Comparison of ENCODE assay signal across 1 cellular context in the genomic region with DNA sequence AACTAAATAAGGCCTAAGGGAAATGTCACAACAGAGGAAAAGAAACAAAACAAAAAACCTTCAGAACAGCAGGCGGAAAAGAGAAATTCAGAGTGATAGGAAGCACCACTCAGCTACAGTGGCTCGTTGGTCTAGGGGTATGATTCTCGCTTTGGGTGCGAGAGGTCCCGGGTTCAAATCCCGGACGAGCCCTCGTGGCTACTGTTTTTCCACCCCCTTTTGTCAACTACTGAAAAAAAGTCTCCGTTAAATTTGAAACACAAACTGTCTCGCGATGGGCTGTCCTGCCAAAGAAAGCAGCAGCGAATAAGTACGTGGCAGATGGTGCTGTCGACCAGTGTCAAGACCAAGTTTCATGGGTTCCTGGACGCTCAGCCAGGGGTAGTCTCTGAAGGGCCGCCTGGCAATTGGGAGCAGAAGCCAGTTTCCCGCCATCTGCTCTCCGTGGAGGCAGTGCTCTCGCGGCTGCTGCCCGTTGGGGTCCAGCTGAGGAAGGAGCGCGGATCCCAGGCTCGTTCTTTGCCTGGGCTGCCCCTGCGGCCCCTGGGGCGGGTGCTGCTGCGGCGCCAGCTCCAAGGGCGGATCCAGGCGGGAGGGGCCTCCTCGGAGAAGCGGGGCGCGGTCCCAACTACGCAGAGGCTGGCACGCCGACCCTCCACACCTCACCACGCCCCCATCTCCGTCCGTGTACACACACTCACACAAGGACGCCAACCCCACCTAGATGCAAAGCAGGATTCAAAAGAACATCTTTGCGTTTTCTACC.
TF ChIP-seq lines count a peak whose summit lies in the region.

A gene with protein sequence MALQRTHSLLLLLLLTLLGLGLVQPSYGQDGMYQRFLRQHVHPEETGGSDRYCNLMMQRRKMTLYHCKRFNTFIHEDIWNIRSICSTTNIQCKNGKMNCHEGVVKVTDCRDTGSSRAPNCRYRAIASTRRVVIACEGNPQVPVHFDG (plus strand): TSS at position 665 of the 766 bp plus-strand sequence. CDS start 14,812 bp downstream, outside the sequence.

TF ChIP-seq in K562, 482 proteins besides CTCF, POLR2A, EP300 and RAD21 (continued from another document and continues in another):
- TF ChIP-seq, protein P1, sequence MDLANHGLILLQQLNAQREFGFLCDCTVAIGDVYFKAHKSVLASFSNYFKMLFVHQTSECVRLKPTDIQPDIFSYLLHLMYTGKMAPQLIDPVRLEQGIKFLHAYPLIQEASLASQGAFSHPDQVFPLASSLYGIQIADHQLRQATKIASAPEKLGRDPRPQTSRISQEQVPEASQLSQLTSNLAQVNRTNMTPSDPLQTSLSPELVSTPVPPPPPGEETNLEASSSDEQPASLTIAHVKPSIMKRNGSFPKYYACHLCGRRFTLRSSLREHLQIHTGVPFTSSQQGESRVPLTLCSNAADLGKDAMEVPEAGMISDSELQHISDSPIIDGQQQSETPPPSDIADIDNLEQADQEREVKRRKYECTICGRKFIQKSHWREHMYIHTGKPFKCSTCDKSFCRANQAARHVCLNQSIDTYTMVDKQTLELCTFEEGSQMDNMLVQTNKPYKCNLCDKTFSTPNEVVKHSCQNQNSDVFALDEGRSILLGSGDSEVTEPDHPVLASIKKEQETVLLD (IDR thresholded peaks at IDR 0.05), result peak; percentile 13; the same call in 1 of the 2 replicates
- TF ChIP-seq XRCC5 (IDR thresholded peaks at IDR 0.05; ENCODE audit: low read depth, low read length) (0 out of 2 replicates have a peak, but pooled peaks have one; percentile 34), CEBPB (tag; IDR thresholded peaks at IDR 0.05) (no peak), POLR2G (IDR thresholded peaks at IDR 0.05; ENCODE audit: low read depth, low read length) (peak; percentile 63), NR2C1 (IDR thresholded peaks at IDR 0.05) (no peak), NR2C1 (tag; IDR thresholded peaks at IDR 0.05) (no peak), GTF2F1 (IDR thresholded peaks at IDR 0.05; ENCODE audit: low read depth, low read length) (no peak), POLR2H (tag; IDR thresholded peaks at IDR 0.05; ENCODE audit: low read depth) (peak; percentile 99), MED1 (CRISPR knock-in tag; IDR thresholded peaks at IDR 0.05; ENCODE audit: borderline replicate concordance) (no peak), FOXK2 (conservative IDR thresholded peaks at IDR 0.05 in 1 of 2, IDR thresholded peaks at IDR 0.05 in 1 of 2; ENCODE audit: low read depth in 2 of 2) (peak in 1 of 2 experiments; percentile 75; a peak in 2 of 4 replicates), ZSCAN29 (IDR thresholded peaks at IDR 0.05) (no peak), RCOR1 (IDR thresholded peaks at IDR 0.05; ENCODE audit: borderline replicate concordance in 1 of 2, low read depth in 2 of 2, low read length in 2 of 2) (0 out of 4 replicates have a peak, but pooled peaks of 1 of the 2 experiments have one; percentile 15), ETV1 (tag; conservative IDR thresholded peaks at IDR 0.05; ENCODE audit: low read depth) (peak; percentile 24; the same call in 1 of the 2 replicates), KDM1A (IDR thresholded peaks at IDR 0.05) (no peak), ZNF124 (CRISPR knock-in tag; IDR thresholded peaks at IDR 0.05) (no peak), POLR3G (IDR thresholded peaks at IDR 0.05; ENCODE audit: extremely low read depth, insufficient read length, insufficient replicate concordance) (peak; percentile 42), BRD9 (IDR thresholded peaks at IDR 0.05; ENCODE audit: low read depth, partially characterized antibody) (peak; percentile 96), ZNF347 (CRISPR knock-in tag; IDR thresholded peaks at IDR 0.05; ENCODE audit: low read depth) (no peak), FOXK1 (CRISPR knock-in tag; IDR thresholded peaks at IDR 0.05; ENCODE audit: borderline replicate concordance) (no peak)
- TF ChIP-seq, protein P2, sequence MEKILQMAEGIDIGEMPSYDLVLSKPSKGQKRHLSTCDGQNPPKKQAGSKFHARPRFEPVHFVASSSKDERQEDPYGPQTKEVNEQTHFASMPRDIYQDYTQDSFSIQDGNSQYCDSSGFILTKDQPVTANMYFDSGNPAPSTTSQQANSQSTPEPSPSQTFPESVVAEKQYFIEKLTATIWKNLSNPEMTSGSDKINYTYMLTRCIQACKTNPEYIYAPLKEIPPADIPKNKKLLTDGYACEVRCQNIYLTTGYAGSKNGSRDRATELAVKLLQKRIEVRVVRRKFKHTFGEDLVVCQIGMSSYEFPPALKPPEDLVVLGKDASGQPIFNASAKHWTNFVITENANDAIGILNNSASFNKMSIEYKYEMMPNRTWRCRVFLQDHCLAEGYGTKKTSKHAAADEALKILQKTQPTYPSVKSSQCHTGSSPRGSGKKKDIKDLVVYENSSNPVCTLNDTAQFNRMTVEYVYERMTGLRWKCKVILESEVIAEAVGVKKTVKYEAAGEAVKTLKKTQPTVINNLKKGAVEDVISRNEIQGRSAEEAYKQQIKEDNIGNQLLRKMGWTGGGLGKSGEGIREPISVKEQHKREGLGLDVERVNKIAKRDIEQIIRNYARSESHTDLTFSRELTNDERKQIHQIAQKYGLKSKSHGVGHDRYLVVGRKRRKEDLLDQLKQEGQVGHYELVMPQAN (IDR thresholded peaks at IDR 0.05; ENCODE audit: borderline replicate concordance), result no peak
- TF ChIP-seq, protein P3, sequence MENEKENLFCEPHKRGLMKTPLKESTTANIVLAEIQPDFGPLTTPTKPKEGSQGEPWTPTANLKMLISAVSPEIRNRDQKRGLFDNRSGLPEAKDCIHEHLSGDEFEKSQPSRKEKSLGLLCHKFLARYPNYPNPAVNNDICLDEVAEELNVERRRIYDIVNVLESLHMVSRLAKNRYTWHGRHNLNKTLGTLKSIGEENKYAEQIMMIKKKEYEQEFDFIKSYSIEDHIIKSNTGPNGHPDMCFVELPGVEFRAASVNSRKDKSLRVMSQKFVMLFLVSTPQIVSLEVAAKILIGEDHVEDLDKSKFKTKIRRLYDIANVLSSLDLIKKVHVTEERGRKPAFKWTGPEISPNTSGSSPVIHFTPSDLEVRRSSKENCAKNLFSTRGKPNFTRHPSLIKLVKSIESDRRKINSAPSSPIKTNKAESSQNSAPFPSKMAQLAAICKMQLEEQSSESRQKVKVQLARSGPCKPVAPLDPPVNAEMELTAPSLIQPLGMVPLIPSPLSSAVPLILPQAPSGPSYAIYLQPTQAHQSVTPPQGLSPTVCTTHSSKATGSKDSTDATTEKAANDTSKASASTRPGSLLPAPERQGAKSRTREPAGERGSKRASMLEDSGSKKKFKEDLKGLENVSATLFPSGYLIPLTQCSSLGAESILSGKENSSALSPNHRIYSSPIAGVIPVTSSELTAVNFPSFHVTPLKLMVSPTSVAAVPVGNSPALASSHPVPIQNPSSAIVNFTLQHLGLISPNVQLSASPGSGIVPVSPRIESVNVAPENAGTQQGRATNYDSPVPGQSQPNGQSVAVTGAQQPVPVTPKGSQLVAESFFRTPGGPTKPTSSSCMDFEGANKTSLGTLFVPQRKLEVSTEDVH (IDR thresholded peaks at IDR 0.05; ENCODE audit: low read depth, partially characterized antibody), result peak; percentile 82
- TF ChIP-seq, protein P4, sequence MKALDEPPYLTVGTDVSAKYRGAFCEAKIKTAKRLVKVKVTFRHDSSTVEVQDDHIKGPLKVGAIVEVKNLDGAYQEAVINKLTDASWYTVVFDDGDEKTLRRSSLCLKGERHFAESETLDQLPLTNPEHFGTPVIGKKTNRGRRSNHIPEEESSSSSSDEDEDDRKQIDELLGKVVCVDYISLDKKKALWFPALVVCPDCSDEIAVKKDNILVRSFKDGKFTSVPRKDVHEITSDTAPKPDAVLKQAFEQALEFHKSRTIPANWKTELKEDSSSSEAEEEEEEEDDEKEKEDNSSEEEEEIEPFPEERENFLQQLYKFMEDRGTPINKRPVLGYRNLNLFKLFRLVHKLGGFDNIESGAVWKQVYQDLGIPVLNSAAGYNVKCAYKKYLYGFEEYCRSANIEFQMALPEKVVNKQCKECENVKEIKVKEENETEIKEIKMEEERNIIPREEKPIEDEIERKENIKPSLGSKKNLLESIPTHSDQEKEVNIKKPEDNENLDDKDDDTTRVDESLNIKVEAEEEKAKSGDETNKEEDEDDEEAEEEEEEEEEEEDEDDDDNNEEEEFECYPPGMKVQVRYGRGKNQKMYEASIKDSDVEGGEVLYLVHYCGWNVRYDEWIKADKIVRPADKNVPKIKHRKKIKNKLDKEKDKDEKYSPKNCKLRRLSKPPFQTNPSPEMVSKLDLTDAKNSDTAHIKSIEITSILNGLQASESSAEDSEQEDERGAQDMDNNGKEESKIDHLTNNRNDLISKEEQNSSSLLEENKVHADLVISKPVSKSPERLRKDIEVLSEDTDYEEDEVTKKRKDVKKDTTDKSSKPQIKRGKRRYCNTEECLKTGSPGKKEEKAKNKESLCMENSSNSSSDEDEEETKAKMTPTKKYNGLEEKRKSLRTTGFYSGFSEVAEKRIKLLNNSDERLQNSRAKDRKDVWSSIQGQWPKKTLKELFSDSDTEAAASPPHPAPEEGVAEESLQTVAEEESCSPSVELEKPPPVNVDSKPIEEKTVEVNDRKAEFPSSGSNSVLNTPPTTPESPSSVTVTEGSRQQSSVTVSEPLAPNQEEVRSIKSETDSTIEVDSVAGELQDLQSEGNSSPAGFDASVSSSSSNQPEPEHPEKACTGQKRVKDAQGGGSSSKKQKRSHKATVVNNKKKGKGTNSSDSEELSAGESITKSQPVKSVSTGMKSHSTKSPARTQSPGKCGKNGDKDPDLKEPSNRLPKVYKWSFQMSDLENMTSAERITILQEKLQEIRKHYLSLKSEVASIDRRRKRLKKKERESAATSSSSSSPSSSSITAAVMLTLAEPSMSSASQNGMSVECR (CRISPR knock-in tag; IDR thresholded peaks at IDR 0.05), result 0 out of 2 replicates have a peak, but pooled peaks have one; percentile 32
- TF ChIP-seq, protein P5, sequence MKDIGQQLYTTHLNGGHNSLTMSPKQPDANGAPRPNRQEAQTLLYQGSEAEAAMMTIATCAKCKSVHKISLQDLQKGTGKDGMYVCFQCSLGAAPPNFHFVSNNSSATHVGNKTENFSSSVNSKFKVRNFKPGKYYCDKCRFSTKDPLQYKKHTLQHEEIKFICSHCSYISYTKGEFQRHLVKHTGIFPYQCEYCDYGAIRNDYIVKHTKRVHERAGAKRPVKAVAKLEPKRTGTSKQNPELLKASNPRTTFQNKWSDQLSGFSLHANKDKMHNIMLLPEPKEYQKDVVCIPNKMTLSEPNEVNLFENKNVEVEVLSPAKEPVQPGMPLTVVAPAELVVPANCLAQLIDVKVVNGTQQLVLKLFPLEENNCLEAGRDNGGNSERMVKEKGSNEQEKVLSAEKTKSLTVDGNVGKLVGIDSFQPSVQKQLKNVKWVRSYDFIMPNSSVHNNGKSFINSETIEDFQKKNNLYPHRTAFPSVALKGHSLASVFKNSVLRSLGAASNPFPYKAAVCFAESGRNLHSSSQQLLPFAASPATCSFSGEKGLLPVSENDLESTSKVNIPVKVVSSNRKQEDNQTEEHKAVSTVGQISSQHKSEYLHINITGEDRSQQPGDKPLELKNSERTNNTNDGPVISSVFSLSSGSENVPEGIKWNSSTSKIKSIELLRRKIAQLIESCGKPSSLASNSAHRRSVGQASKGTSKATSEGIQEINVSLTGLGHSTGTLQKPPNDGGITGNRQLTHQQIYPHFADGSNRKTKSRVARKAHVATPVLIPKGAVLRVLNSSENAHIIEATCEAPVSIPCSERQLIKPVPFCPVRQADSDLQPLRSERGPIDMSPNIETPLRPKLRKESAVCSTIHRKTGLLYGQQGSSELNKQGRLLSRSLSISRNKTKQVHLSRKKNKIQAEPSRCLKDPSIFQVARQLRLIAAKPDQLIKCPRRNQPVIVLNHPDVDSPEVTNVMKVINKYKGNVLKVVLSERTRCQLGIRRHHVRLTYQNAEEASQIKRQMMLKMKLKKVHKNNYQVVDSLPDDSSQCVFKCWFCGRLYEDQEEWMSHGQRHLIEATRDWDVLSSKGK (CRISPR knock-in tag; IDR thresholded peaks at IDR 0.05), result no peak
- TF ChIP-seq, protein P6, sequence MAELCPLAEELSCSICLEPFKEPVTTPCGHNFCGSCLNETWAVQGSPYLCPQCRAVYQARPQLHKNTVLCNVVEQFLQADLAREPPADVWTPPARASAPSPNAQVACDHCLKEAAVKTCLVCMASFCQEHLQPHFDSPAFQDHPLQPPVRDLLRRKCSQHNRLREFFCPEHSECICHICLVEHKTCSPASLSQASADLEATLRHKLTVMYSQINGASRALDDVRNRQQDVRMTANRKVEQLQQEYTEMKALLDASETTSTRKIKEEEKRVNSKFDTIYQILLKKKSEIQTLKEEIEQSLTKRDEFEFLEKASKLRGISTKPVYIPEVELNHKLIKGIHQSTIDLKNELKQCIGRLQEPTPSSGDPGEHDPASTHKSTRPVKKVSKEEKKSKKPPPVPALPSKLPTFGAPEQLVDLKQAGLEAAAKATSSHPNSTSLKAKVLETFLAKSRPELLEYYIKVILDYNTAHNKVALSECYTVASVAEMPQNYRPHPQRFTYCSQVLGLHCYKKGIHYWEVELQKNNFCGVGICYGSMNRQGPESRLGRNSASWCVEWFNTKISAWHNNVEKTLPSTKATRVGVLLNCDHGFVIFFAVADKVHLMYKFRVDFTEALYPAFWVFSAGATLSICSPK (IDR thresholded peaks at IDR 0.05; ENCODE audit: borderline replicate concordance), result no peak
- TF ChIP-seq, protein P7, sequence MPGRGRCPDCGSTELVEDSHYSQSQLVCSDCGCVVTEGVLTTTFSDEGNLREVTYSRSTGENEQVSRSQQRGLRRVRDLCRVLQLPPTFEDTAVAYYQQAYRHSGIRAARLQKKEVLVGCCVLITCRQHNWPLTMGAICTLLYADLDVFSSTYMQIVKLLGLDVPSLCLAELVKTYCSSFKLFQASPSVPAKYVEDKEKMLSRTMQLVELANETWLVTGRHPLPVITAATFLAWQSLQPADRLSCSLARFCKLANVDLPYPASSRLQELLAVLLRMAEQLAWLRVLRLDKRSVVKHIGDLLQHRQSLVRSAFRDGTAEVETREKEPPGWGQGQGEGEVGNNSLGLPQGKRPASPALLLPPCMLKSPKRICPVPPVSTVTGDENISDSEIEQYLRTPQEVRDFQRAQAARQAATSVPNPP (IDR thresholded peaks at IDR 0.05; ENCODE audit: borderline replicate concordance, insufficient read depth, insufficient read length), result no peak
- TF ChIP-seq, protein P8, sequence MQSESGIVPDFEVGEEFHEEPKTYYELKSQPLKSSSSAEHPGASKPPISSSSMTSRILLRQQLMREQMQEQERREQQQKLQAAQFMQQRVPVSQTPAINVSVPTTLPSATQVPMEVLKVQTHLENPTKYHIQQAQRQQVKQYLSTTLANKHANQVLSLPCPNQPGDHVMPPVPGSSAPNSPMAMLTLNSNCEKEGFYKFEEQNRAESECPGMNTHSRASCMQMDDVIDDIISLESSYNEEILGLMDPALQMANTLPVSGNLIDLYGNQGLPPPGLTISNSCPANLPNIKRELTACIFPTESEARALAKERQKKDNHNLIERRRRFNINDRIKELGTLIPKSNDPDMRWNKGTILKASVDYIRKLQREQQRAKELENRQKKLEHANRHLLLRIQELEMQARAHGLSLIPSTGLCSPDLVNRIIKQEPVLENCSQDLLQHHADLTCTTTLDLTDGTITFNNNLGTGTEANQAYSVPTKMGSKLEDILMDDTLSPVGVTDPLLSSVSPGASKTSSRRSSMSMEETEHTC (IDR thresholded peaks at IDR 0.05), result no peak
- TF ChIP-seq, protein P9, sequence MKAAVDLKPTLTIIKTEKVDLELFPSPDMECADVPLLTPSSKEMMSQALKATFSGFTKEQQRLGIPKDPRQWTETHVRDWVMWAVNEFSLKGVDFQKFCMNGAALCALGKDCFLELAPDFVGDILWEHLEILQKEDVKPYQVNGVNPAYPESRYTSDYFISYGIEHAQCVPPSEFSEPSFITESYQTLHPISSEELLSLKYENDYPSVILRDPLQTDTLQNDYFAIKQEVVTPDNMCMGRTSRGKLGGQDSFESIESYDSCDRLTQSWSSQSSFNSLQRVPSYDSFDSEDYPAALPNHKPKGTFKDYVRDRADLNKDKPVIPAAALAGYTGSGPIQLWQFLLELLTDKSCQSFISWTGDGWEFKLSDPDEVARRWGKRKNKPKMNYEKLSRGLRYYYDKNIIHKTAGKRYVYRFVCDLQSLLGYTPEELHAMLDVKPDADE (conservative IDR thresholded peaks at IDR 0.05; ENCODE audit: control insufficient read depth, low read depth, low read length), result peak; percentile 85
